ENCODE assay signal across 20 cellular contexts in genomic region chr17:41455236-41455635, GRCh38. TPM values are rescaled to one million over a fixed set of nuclear protein-coding genes. Genes with fewer than 3 reads are reported as not detected.
"Had no signal": no experiment of that assay in that cellular context is flagged by ENCODE, and none has a peak within 500 bp of the region (broad histone marks: within the 10 kb centered on the region; RNA-seq: fewer than 3 reads in every experiment).

No MANE protein-coding gene starts in this region.

- DNase-seq: activated CD4-positive, alpha-beta T cell treated with anti-CD3 and anti-CD28 coated beads, Interleukin-2, amount 10 ng/mL, durations not matched to agents 24 days and 14 days; activated CD4-positive, CD25-positive, alpha-beta regulatory T cell; activated CD8-positive, alpha-beta memory T cell treated with anti-CD3 and anti-CD28 coated beads, Interleukin-2, amount 50 U/mL, for 4 hours; activated CD8-positive, alpha-beta T cell treated with anti-CD3 and anti-CD28 coated beads, Interleukin-2, amount 10 ng/mL, durations not matched to agents 7 days and 5 days; activated gamma-delta T cell treated with Interleukin-2 at 50 U/mL for 16 hours; activated naive CD8-positive, alpha-beta T cell treated with anti-CD3 and anti-CD28 coated beads, Interleukin-2, amount 10 ng/mL, durations not matched to agents 7 days and 5 days; activated T-cell treated with anti-CD3 and anti-CD28 coated beads, Interleukin-2, amount 50 U/mL, for 72 hours; erythroblast; foreskin keratinocyte; kidney glomerular epithelial cell; occipital lobe; right cardiac atrium; stimulated activated naive CD8-positive, alpha-beta T cell treated with anti-CD3 and anti-CD28 coated beads, Interleukin-15, Interleukin-2, amounts not matched to agents 100 U/mL and 50 U/mL, for 24 hours had no signal

- H3K27ac ChIP-seq: foreskin keratinocyte had no signal

- ATAC-seq: activated CD8-positive, alpha-beta T cell treated with anti-CD3 and anti-CD28 coated beads, Interleukin-2, amount 10 ng/mL, durations not matched to agents 7 days and 5 days; activated T-cell treated with anti-CD3 and anti-CD28 coated beads, Interleukin-2, amount 50 U/mL, for 72 hours; foreskin keratinocyte; right cardiac atrium; stimulated activated naive CD8-positive, alpha-beta T cell treated with anti-CD3 and anti-CD28 coated beads, Interleukin-15, Interleukin-2, amounts not matched to agents 100 U/mL and 50 U/mL, for 24 hours had no signal

- H3K4me1 ChIP-seq: foreskin keratinocyte had no signal

RNA-seq across cellular contexts. Expression of gene KRT32, which starts 11.9 kb away (rescaled TPM):
- total RNA-seq: activated CD4-positive, alpha-beta T cell treated with anti-CD3 and anti-CD28 coated beads, Interleukin-2, amount 10 ng/mL, durations not matched to agents 24 days and 14 days; activated CD8-positive, alpha-beta T cell treated with anti-CD3 and anti-CD28 coated beads, Interleukin-2, amount 10 ng/mL, durations not matched to agents 7 days and 5 days; activated naive CD8-positive, alpha-beta T cell treated with anti-CD3 and anti-CD28 coated beads, Interleukin-2, amount 10 ng/mL, durations not matched to agents 7 days and 5 days; activated T-cell treated with anti-CD3 and anti-CD28 coated beads, Interleukin-2, amount 50 U/mL, for 72 hours; chondrocyte; dermis microvascular lymphatic vessel endothelial cell; foreskin keratinocyte; liver; mesenteric fat pad; occipital lobe; progenitor cell of endocrine pancreas; right cardiac atrium; T-helper 2 cell treated with Interferon-gamma antibody and Interleukin-4, amounts not matched to agents 100 ng/mL and 5 ng/mL, for 36 hours; temporal lobe had no signal

RNA-seq across cellular contexts. Expression of gene KRT38, which starts 14.5 kb away (rescaled TPM):
- total RNA-seq: activated CD4-positive, alpha-beta T cell treated with anti-CD3 and anti-CD28 coated beads, Interleukin-2, amount 10 ng/mL, durations not matched to agents 24 days and 14 days; activated CD8-positive, alpha-beta T cell treated with anti-CD3 and anti-CD28 coated beads, Interleukin-2, amount 10 ng/mL, durations not matched to agents 7 days and 5 days; activated naive CD8-positive, alpha-beta T cell treated with anti-CD3 and anti-CD28 coated beads, Interleukin-2, amount 10 ng/mL, durations not matched to agents 7 days and 5 days; activated T-cell treated with anti-CD3 and anti-CD28 coated beads, Interleukin-2, amount 50 U/mL, for 72 hours; chondrocyte; dermis microvascular lymphatic vessel endothelial cell; foreskin keratinocyte; liver; mesenteric fat pad; occipital lobe; progenitor cell of endocrine pancreas; right cardiac atrium; T-helper 2 cell treated with Interferon-gamma antibody and Interleukin-4, amounts not matched to agents 100 ng/mL and 5 ng/mL, for 36 hours; temporal lobe had no signal

RNA-seq across cellular contexts. Expression of gene KRT35, which starts 25.7 kb away (rescaled TPM):
- total RNA-seq: activated CD4-positive, alpha-beta T cell treated with anti-CD3 and anti-CD28 coated beads, Interleukin-2, amount 10 ng/mL, durations not matched to agents 24 days and 14 days; activated CD8-positive, alpha-beta T cell treated with anti-CD3 and anti-CD28 coated beads, Interleukin-2, amount 10 ng/mL, durations not matched to agents 7 days and 5 days; activated naive CD8-positive, alpha-beta T cell treated with anti-CD3 and anti-CD28 coated beads, Interleukin-2, amount 10 ng/mL, durations not matched to agents 7 days and 5 days; activated T-cell treated with anti-CD3 and anti-CD28 coated beads, Interleukin-2, amount 50 U/mL, for 72 hours; chondrocyte; dermis microvascular lymphatic vessel endothelial cell; foreskin keratinocyte; liver; mesenteric fat pad; occipital lobe; progenitor cell of endocrine pancreas; right cardiac atrium; T-helper 2 cell treated with Interferon-gamma antibody and Interleukin-4, amounts not matched to agents 100 ng/mL and 5 ng/mL, for 36 hours; temporal lobe had no signal

RNA-seq across cellular contexts. Expression of gene KRT37, which starts 30.9 kb away (rescaled TPM):
- total RNA-seq: activated CD4-positive, alpha-beta T cell treated with anti-CD3 and anti-CD28 coated beads, Interleukin-2, amount 10 ng/mL, durations not matched to agents 24 days and 14 days; activated CD8-positive, alpha-beta T cell treated with anti-CD3 and anti-CD28 coated beads, Interleukin-2, amount 10 ng/mL, durations not matched to agents 7 days and 5 days; activated naive CD8-positive, alpha-beta T cell treated with anti-CD3 and anti-CD28 coated beads, Interleukin-2, amount 10 ng/mL, durations not matched to agents 7 days and 5 days; activated T-cell treated with anti-CD3 and anti-CD28 coated beads, Interleukin-2, amount 50 U/mL, for 72 hours; chondrocyte; dermis microvascular lymphatic vessel endothelial cell; foreskin keratinocyte; liver; mesenteric fat pad; occipital lobe; progenitor cell of endocrine pancreas; right cardiac atrium; T-helper 2 cell treated with Interferon-gamma antibody and Interleukin-4, amounts not matched to agents 100 ng/mL and 5 ng/mL, for 36 hours; temporal lobe had no signal

RNA-seq across cellular contexts. Expression of gene KRT36, which starts 34.5 kb away (rescaled TPM):
- total RNA-seq: activated CD4-positive, alpha-beta T cell treated with anti-CD3 and anti-CD28 coated beads, Interleukin-2, amount 10 ng/mL, durations not matched to agents 24 days and 14 days; activated CD8-positive, alpha-beta T cell treated with anti-CD3 and anti-CD28 coated beads, Interleukin-2, amount 10 ng/mL, durations not matched to agents 7 days and 5 days; activated naive CD8-positive, alpha-beta T cell treated with anti-CD3 and anti-CD28 coated beads, Interleukin-2, amount 10 ng/mL, durations not matched to agents 7 days and 5 days; activated T-cell treated with anti-CD3 and anti-CD28 coated beads, Interleukin-2, amount 50 U/mL, for 72 hours; chondrocyte; dermis microvascular lymphatic vessel endothelial cell; foreskin keratinocyte; mesenteric fat pad; occipital lobe; progenitor cell of endocrine pancreas; right cardiac atrium; T-helper 2 cell treated with Interferon-gamma antibody and Interleukin-4, amounts not matched to agents 100 ng/mL and 5 ng/mL, for 36 hours; temporal lobe had no signal
